ENCODE assay signal across 8 cellular contexts in genomic region chr1:205505076-205505729, GRCh38. TPM values are rescaled to one million over a fixed set of nuclear protein-coding genes. Genes with fewer than 3 reads are reported as not detected.
DNase-seq lines count a peak whose midpoint lies in the region; ATAC-seq and TF ChIP-seq lines count a peak whose summit lies in the region.

No MANE protein-coding gene starts in this region.

- WGBS in smooth muscle cell (ENCODE audit: low lambda C conversion rate): 4% methylated on average over 16 of the region's 18 CpGs

- H3K27me3 ChIP-seq in iPS-15b (ENCODE audit: control insufficient read depth, insufficient read depth, low read length): no peaks in the 10 kb centered on the region
- H3K27me3 ChIP-seq in smooth muscle cell (ENCODE audit: low read depth): no peaks in the 10 kb centered on the region

- H3K27ac Mint-ChIP-seq in activated T-helper 1 cell treated with anti-CD3 and anti-CD28 coated beads, Interleukin-12 subunit alpha, Interleukin-12 subunit beta, Interleukin-2, Interleukin-4 antibody, amounts not matched to agents 30 ng/mL and 10 ng/mL and 1 ng/mL, durations not matched to agents 14 hours and 24 hours and 36 hours: no peak overlapping the region

- H3K4me3 ChIP-seq in iPS-15b (ENCODE audit: low read depth, low read length): peak overlapping the region; percentile 99
- peak overlapping the region; percentile 81 for H3K4me3 ChIP-seq in smooth muscle cell

- no peak for TF ChIP-seq CTCF in smooth muscle cell (IDR thresholded peaks at IDR 0.05; ENCODE audit: borderline replicate concordance, insufficient read depth, poor library complexity, severe bottlenecking)

- peak overlapping the region; percentile 45 for H3K4me3 Mint-ChIP-seq in activated T-helper 1 cell treated with anti-CD3 and anti-CD28 coated beads, Interleukin-12 subunit alpha, Interleukin-12 subunit beta, Interleukin-2, Interleukin-4 antibody, amounts not matched to agents 30 ng/mL and 10 ng/mL and 1 ng/mL, durations not matched to agents 14 hours and 24 hours and 36 hours

- peaks cover 3% of the 10 kb centered on the region for H4K20me1 ChIP-seq in smooth muscle cell (ENCODE audit: low read depth)

- H3K9me3 ChIP-seq in iPS-15b (ENCODE audit: control insufficient read depth, insufficient read depth, low read length): no peaks in the 10 kb centered on the region
- no peaks in the 10 kb centered on the region for H3K9me3 ChIP-seq in smooth muscle cell (replicated peaks; ENCODE audit: low read depth)

- H3K36me3 ChIP-seq in iPS-15b (ENCODE audit: control insufficient read depth, insufficient read depth, low read length): peaks cover 11% of the 10 kb centered on the region
- H3K36me3 ChIP-seq in smooth muscle cell (ENCODE audit: low read depth): no peaks in the 10 kb centered on the region

- no peaks in the 10 kb centered on the region for H3K79me2 ChIP-seq in smooth muscle cell (ENCODE audit: low read depth)

- no peak for ATAC-seq in esophagus mucosa
- no peak for ATAC-seq in HG03520 (IDR thresholded peaks at IDR 0.05; ENCODE audit: unreplicated experiment)

- H3F3A ChIP-seq in smooth muscle cell (ENCODE audit: low read depth): no peaks in the 10 kb centered on the region

- intact Hi-C loops in activated T-helper 1 cell treated with anti-CD3 and anti-CD28 coated beads, Interleukin-12 subunit alpha, Interleukin-12 subunit beta, Interleukin-2, Interleukin-4 antibody, amounts not matched to agents 30 ng/mL and 10 ng/mL and 1 ng/mL, durations not matched to agents 14 hours and 24 hours and 36 hours (cut with micrococcal nuclease): no loop called here

- peak overlapping the region; percentile 99 for H3K4me2 ChIP-seq in smooth muscle cell

- H3K9ac ChIP-seq in iPS-15b (ENCODE audit: low read depth, low read length) (peak overlapping the region; percentile 91), smooth muscle cell (ENCODE audit: low read depth) (peak overlapping the region; percentile 47)

- H3K4me1 Mint-ChIP-seq in activated T-helper 1 cell treated with anti-CD3 and anti-CD28 coated beads, Interleukin-12 subunit alpha, Interleukin-12 subunit beta, Interleukin-2, Interleukin-4 antibody, amounts not matched to agents 30 ng/mL and 10 ng/mL and 1 ng/mL, durations not matched to agents 14 hours and 24 hours and 36 hours (ENCODE audit: low read depth): peaks cover 6% of the 10 kb centered on the region

- no peaks in the 10 kb centered on the region for H3K36me3 Mint-ChIP-seq in activated T-helper 1 cell treated with anti-CD3 and anti-CD28 coated beads, Interleukin-12 subunit alpha, Interleukin-12 subunit beta, Interleukin-2, Interleukin-4 antibody, amounts not matched to agents 30 ng/mL and 10 ng/mL and 1 ng/mL, durations not matched to agents 14 hours and 24 hours and 36 hours (ENCODE audit: low read depth)

- DNase-seq in NCI-H2227 (lab: John Stamatoyannopoulos, UW; ENCODE audit: unreplicated experiment) (peak; percentile 47), NCI-H2227 treated with DMSO at 0.1 percent for 48 hours (lab: John Stamatoyannopoulos, UW) (no peak), smooth muscle cell (lab: John Stamatoyannopoulos, UW; ENCODE audit: unreplicated experiment) (no peak), NOMO-1 treated with DMSO at 0.1 percent for 48 hours (lab: John Stamatoyannopoulos, UW; ENCODE audit: unreplicated experiment) (no peak)
- no peak for DNase-seq in activated T-helper 1 cell treated with anti-CD3 and anti-CD28 coated beads, Interleukin-12 subunit alpha, Interleukin-12 subunit beta, Interleukin-2, Interleukin-4 antibody, amounts not matched to agents 30 ng/mL and 10 ng/mL and 1 ng/mL, durations not matched to agents 14 hours and 24 hours and 36 hours (ENCODE audit: low spot score)

- H2AFZ ChIP-seq in smooth muscle cell (ENCODE audit: low read depth): peak overlapping the region; percentile 97

- peaks cover 27% of the 10 kb centered on the region for H3K27me3 Mint-ChIP-seq in activated T-helper 1 cell treated with anti-CD3 and anti-CD28 coated beads, Interleukin-12 subunit alpha, Interleukin-12 subunit beta, Interleukin-2, Interleukin-4 antibody, amounts not matched to agents 30 ng/mL and 10 ng/mL and 1 ng/mL, durations not matched to agents 14 hours and 24 hours and 36 hours (ENCODE audit: insufficient read depth)

- H3K4me1 ChIP-seq in iPS-15b (ENCODE audit: control insufficient read depth, insufficient read depth, low read length) (peaks cover 23% of the 10 kb centered on the region), smooth muscle cell (ENCODE audit: low read depth) (peaks cover 5% of the 10 kb centered on the region)

- no peak overlapping the region for H3K27ac ChIP-seq in smooth muscle cell (ENCODE audit: low read depth)

- no peaks in the 10 kb centered on the region for H3K9me3 Mint-ChIP-seq in activated T-helper 1 cell treated with anti-CD3 and anti-CD28 coated beads, Interleukin-12 subunit alpha, Interleukin-12 subunit beta, Interleukin-2, Interleukin-4 antibody, amounts not matched to agents 30 ng/mL and 10 ng/mL and 1 ng/mL, durations not matched to agents 14 hours and 24 hours and 36 hours

RNA-seq across cellular contexts. Expression of gene CDK18, which starts 0.7 kb away (rescaled TPM):
- 0.21 and 0.47 TPM in 2 replicates for total RNA-seq in activated T-helper 1 cell treated with anti-CD3 and anti-CD28 coated beads, Interleukin-12 subunit alpha, Interleukin-12 subunit beta, Interleukin-2, Interleukin-4 antibody, amounts not matched to agents 30 ng/mL and 10 ng/mL and 1 ng/mL, durations not matched to agents 14 hours and 24 hours and 36 hours
- 3.5 and 6.1 TPM in 2 replicates for total RNA-seq in smooth muscle cell
- polyA plus RNA-seq in smooth muscle cell: 6.1 and 10.0 TPM in 2 replicates
- total RNA-seq in esophagus mucosa: 3.5 TPM

RNA-seq across cellular contexts. Expression of gene BLACAT1, which starts 49.4 kb away (rescaled TPM):
- total RNA-seq in activated T-helper 1 cell treated with anti-CD3 and anti-CD28 coated beads, Interleukin-12 subunit alpha, Interleukin-12 subunit beta, Interleukin-2, Interleukin-4 antibody, amounts not matched to agents 30 ng/mL and 10 ng/mL and 1 ng/mL, durations not matched to agents 14 hours and 24 hours and 36 hours: 0.16 and 0.24 TPM in 2 replicates
- total RNA-seq in smooth muscle cell (1.3 and 3.9 TPM in 2 replicates), esophagus mucosa (2.1 TPM)
- polyA plus RNA-seq in smooth muscle cell: 0.72 and 2.8 TPM in 2 replicates
